8 cellular contexts compared by ENCODE assay signal in genomic region chr22:37636186-37636948, GRCh38. TPM values are rescaled to one million over a fixed set of nuclear protein-coding genes. Genes with fewer than 3 reads are reported as not detected.
DNase-seq lines count a peak whose midpoint lies in the region; ATAC-seq and TF ChIP-seq lines count a peak whose summit lies in the region.

No MANE protein-coding gene starts in this region.

- H3K36me3 ChIP-seq in SJCRH30 (no peaks in the 10 kb centered on the region), transverse colon (no peaks in the 10 kb centered on the region)

- DNase-seq in activated T-cell treated with anti-CD3 and anti-CD28 coated beads, Interleukin-2, amount 50 U/mL, for 72 hours = peak in 1 of 2 donors; percentile 26
- DNase-seq in activated T-cell treated with anti-CD3 and anti-CD28 coated beads, Interleukin-2, amount 50 U/mL, for 1 hour = no peak
- DNase-seq in SJCRH30 (peak; percentile 78 to 81), fibroblast of peridontal ligament (ENCODE audit: extremely low read depth) (peak; percentile 53), transverse colon (peak; percentile 51), putamen (ENCODE audit: low spot score) (no peak), DMS114 treated with DMSO at 0.1 percent for 48 hours (lab: John Stamatoyannopoulos, UW; ENCODE audit: unreplicated experiment) (no peak)

- in situ Hi-C loops in transverse colon (cut with MboI; ENCODE audit: low pct_ligation_motif_present in 1 of 4, low pct_unique_long_range_greater_than_20kb in 1 of 4, low sequenced_read_pairs in 3 of 4) = no loop called here

- H3K27me3 Mint-ChIP-seq in activated T-cell treated with anti-CD3 and anti-CD28 coated beads, Interleukin-2, amount 50 U/mL, for 72 hours (ENCODE audit: low read depth) = no peaks in the 10 kb centered on the region

- H3K4me3 ChIP-seq in SJCRH30 (no peak overlapping the region), transverse colon (no peak overlapping the region)

- intact Hi-C loops in transverse colon (cut with DNase I; ENCODE audit: low total_unique reads) = no loop called here

- H3K4me1 ChIP-seq in SJCRH30 (peaks cover 56% of the 10 kb centered on the region), transverse colon (peaks cover 54 to 87% (median 70%) of the 10 kb centered on the region in 4 donors)

- peak overlapping the region; percentile 18 for H3K27ac Mint-ChIP-seq in activated T-cell treated with anti-CD3 and anti-CD28 coated beads, Interleukin-2, amount 50 U/mL, for 72 hours

- peaks cover 1% of the 10 kb centered on the region in 2 donors for H3K36me3 Mint-ChIP-seq in activated T-cell treated with anti-CD3 and anti-CD28 coated beads, Interleukin-2, amount 50 U/mL, for 72 hours (ENCODE audit: insufficient read depth in 2 of 2)

- WGBS in transverse colon (ENCODE audit: low coverage in 1 of 2), 2 donors = 50% methylated on average over 6 of the region's 6 CpGs; no CpG with 5 or more reads in 1 of the 2 donors

- no peaks in the 10 kb centered on the region for H3K9me3 Mint-ChIP-seq in activated T-cell treated with anti-CD3 and anti-CD28 coated beads, Interleukin-2, amount 50 U/mL, for 72 hours

- H3K27ac ChIP-seq in SJCRH30 (peak overlapping the region; percentile 41), transverse colon (peak overlapping the region; percentile 89 to 93 (median 92))

- H3K4me1 Mint-ChIP-seq in activated T-cell treated with anti-CD3 and anti-CD28 coated beads, Interleukin-2, amount 50 U/mL, for 72 hours (ENCODE audit: low read depth) = peaks cover 68% of the 10 kb centered on the region

- H3K9me3 ChIP-seq in SJCRH30 (replicated peaks) = no peaks in the 10 kb centered on the region
- no peaks in the 10 kb centered on the region for H3K9me3 ChIP-seq in transverse colon

- ATAC-seq in activated T-cell treated with anti-CD3 and anti-CD28 coated beads, Interleukin-2, amount 50 U/mL, for 72 hours (replicated peaks in 1 of 2) = no peak
- no peak for ATAC-seq in HG02798 (IDR thresholded peaks at IDR 0.05; ENCODE audit: poor library complexity, unreplicated experiment)

- H3K4me3 Mint-ChIP-seq in activated T-cell treated with anti-CD3 and anti-CD28 coated beads, Interleukin-2, amount 50 U/mL, for 72 hours = peak overlapping the region; percentile 8 to 29

- TF ChIP-seq CTCF in transverse colon (IDR thresholded peaks at IDR 0.05) = peak in 2 of 5 experiments; percentile 31 to 36

- TF ChIP-seq POLR2A in transverse colon (IDR thresholded peaks at IDR 0.05) = no peak

- TF ChIP-seq EP300 in transverse colon (IDR thresholded peaks at IDR 0.05; ENCODE audit: low read depth) = no peak

- H3K27me3 ChIP-seq in SJCRH30 (no peaks in the 10 kb centered on the region), transverse colon (no peaks in the 10 kb centered on the region)

RNA-seq across cellular contexts. Expression of gene SH3BP1, which starts 3.1 kb away (rescaled TPM):
- total RNA-seq in activated T-cell treated with anti-CD3 and anti-CD28 coated beads, Interleukin-2, amount 50 U/mL, for 72 hours = 100 to 1,000 TPM in 1 of 2 donors, 10 to 100 TPM in 1; 99.0 to 103 TPM
- 6.1 and 6.3 TPM in 2 replicates for total RNA-seq in SJCRH30 (2014; rRNA removed; shearing (Covaris generic))
- 100 to 1,000 TPM in 2 of 4 donors, 10 to 100 TPM in 2; 53.1 to 158 (median 84.7) TPM for total RNA-seq in transverse colon

RNA-seq across cellular contexts. Expression of gene PDXP, which starts 22.2 kb away (rescaled TPM):
- total RNA-seq in activated T-cell treated with anti-CD3 and anti-CD28 coated beads, Interleukin-2, amount 50 U/mL, for 72 hours = 10 to 100 TPM; 14.8 to 17.2 TPM
- 43.3 and 48.3 TPM in 2 replicates for total RNA-seq in SJCRH30 (2014; rRNA removed; shearing (Covaris generic))
- total RNA-seq in transverse colon = 100 to 1,000 TPM in 1 of 4 donors, 10 to 100 TPM in 3; 28.9 to 126 (median 50.7) TPM

RNA-seq across cellular contexts. Expression of gene GGA1, which starts 27.7 kb away (rescaled TPM):
- 10 to 100 TPM; 81.5 to 96.2 TPM for total RNA-seq in activated T-cell treated with anti-CD3 and anti-CD28 coated beads, Interleukin-2, amount 50 U/mL, for 72 hours
- total RNA-seq in SJCRH30 (2014; rRNA removed; shearing (Covaris generic)) = 25.1 and 34.1 TPM in 2 replicates
- 100 to 1,000 TPM in 1 of 4 donors, 10 to 100 TPM in 3; 60.1 to 142 (median 73.8) TPM for total RNA-seq in transverse colon

RNA-seq across cellular contexts. Expression of gene LGALS1, which starts 39.1 kb away (rescaled TPM):
- 100 to 1,000 TPM; 303 to 803 TPM for total RNA-seq in activated T-cell treated with anti-CD3 and anti-CD28 coated beads, Interleukin-2, amount 50 U/mL, for 72 hours
- total RNA-seq in SJCRH30 (2014; rRNA removed; shearing (Covaris generic)) = 671 and 890 TPM in 2 replicates
- 100 to 1,000 TPM; 196 to 558 (median 224) TPM for total RNA-seq in transverse colon

RNA-seq across cellular contexts. Expression of gene NOL12, which starts 49.8 kb away (rescaled TPM):
- total RNA-seq in activated T-cell treated with anti-CD3 and anti-CD28 coated beads, Interleukin-2, amount 50 U/mL, for 72 hours = 10 to 100 TPM; 31.3 to 36.3 TPM
- total RNA-seq in SJCRH30 (2014; rRNA removed; shearing (Covaris generic)) = 26.2 and 28.3 TPM in 2 replicates
- 100 to 1,000 TPM in 1 of 4 donors, 10 to 100 TPM in 3; 44.1 to 143 (median 57.2) TPM for total RNA-seq in transverse colon

Comparison
In these comparisons a context has a peak if more than half of its experiments do, and no peak if none do; other contexts are left out.
1. DNase-seq: peak in SJCRH30 (2 of 2), fibroblast of peridontal ligament (single experiment) and transverse colon (single experiment); none in activated T-cell treated with anti-CD3 and anti-CD28 coated beads, Interleukin-2, amount 50 U/mL, for 1 hour (single experiment), putamen (single experiment) and DMS114 treated with DMSO at 0.1 percent for 48 hours (single experiment).